In the genomic region with DNA sequence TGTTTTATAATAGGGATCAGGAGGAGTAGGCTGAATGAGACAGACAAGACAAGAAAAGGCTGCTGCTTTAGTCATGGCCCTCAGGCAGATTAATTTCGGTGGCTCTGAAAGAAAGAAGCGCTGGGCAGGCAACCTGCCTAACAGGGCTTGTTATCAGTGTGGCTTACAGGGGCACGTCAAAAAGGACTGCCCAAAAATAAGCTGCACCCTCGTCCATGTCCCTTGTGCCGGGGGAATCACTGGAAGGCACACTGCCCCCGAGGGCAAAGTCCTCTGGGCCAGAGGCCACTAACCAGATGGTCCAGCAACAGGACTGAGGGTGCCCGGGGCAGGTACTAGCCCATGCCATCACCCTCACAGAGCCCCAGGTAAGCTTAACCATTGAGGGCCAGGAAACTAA, we compare ENCODE assay signal across 22 cellular contexts.
"Had no signal": no experiment of that assay in that cellular context is flagged by ENCODE, and none has a peak within 500 bp of the region (broad histone marks: within the 10 kb centered on the region; RNA-seq: fewer than 3 reads in every experiment).

No MANE protein-coding gene starts in this region.

- H3K36me3 ChIP-seq: esophagus squamous epithelium, gastrocnemius medialis, heart right ventricle, left lung, lower lobe of right lung had no signal

- H3K4me3 ChIP-seq: coronary artery, dorsolateral prefrontal cortex, esophagus squamous epithelium, gastrocnemius medialis, heart right ventricle, left lung, lower lobe of right lung, mucosa of descending colon had no signal

- H3K4me1 Mint-ChIP-seq: mesothelial cell of epicardium had no signal

- H3K27ac Mint-ChIP-seq: mesothelial cell of epicardium had no signal

- H3K4me1 ChIP-seq: esophagus squamous epithelium, gastrocnemius medialis, heart right ventricle, left lung, lower lobe of right lung had no signal

- H3K4me3 Mint-ChIP-seq: mesothelial cell of epicardium had no signal

- DNase-seq: dermis blood vessel endothelial cell; dorsolateral prefrontal cortex; effector CD4-positive, alpha-beta T cell; effector memory CD4-positive, alpha-beta T cell; erythroblast; esophagus squamous epithelium; foreskin fibroblast; foreskin melanocyte; gastrocnemius medialis; glutamatergic neuron; head of caudate nucleus; heart right ventricle; hippocampal formation; left cardiac atrium; left lung; left ventricle myocardium superior; lower lobe of right lung; mesenchymal stem cell; mucosa of descending colon had no signal

- H3K27ac ChIP-seq: coronary artery, dorsolateral prefrontal cortex, epithelial cell of prostate, esophagus squamous epithelium, gastrocnemius medialis, heart right ventricle, left lung, lower lobe of right lung had no signal

- H3K9me3 ChIP-seq: gastrocnemius medialis had no signal

- ATAC-seq: gastrocnemius medialis, heart right ventricle, left cardiac atrium, left lung, left ventricle myocardium superior, lower lobe of right lung, mucosa of descending colon had no signal

- H3K36me3 Mint-ChIP-seq: mesothelial cell of epicardium had no signal

- H3K27me3 ChIP-seq: dorsolateral prefrontal cortex, esophagus squamous epithelium, gastrocnemius medialis, left lung had no signal
